ENCODE assay signal across 8 cellular contexts in the genomic region with DNA sequence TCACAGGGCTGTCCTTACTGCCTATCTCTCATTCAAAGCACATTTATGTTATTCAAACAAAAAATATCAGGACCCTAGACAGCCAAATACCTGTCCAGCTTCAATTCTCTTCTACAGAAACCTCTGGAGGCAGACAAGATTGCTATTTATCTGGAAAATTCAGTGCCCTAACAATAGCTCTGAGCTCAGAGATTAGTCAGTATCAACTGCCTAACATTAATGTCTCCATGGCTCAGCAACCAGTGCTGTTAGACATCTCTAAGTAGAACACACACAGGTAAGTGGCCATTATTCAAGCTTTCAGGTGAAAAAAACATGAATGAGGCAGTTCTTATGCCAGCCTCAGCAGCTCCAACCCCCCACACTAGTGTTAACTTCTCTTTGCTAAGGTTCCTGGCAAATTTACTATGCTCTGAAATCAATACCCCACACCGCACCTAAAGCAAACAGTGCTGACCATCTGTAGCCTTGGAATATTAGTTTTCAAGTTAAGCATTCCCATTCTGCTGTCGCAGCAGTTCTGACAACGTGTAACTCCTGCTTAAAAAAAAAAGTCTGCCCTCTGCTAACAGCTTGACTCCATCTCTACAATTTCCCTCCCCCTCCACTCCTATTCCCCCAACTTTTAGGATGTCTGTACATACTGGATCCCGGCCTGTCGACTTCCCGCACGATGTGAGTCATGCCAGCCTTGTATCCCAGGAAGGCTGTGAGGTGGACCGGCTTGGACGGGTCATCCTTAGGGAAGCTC. TPM values are rescaled to one million over a fixed set of nuclear protein-coding genes. Genes with fewer than 3 reads are reported as not detected.
DNase-seq lines count a peak whose midpoint lies in the region; ATAC-seq, FAIRE-seq and TF ChIP-seq lines count a peak whose summit lies in the region.

No MANE protein-coding gene starts in this region.

- peak overlapping the region; percentile 99 for H3K4me2 ChIP-seq in K562 (ENCODE audit: insufficient read depth, low read length)

- H3K27me3 Mint-ChIP-seq in stimulated activated naive CD8-positive, alpha-beta T cell treated with anti-CD3 and anti-CD28 coated beads, Interleukin-15, Interleukin-2, amounts not matched to agents 100 ng/mL and 50 ng/mL, for 24 hours = peaks cover 4% of the 10 kb centered on the region

- H3K36me3 ChIP-seq in K562 (ENCODE audit: control insufficient read depth, insufficient read depth, low read length) = peaks cover 60% of the 10 kb centered on the region

- POLR2A ChIA-PET in K562 (lab: Yijun Ruan, JAX) = interaction anchor here (0.5 to 7.1 kb wide), 55 partner anchors 7 to 726 kb away, joined by 3 to 136 read pairs (median 5); a partner anchor contains a TSS

- H3K9me1 ChIP-seq in K562 (ENCODE audit: control insufficient read depth, insufficient read depth, low read length) = peaks cover 2% of the 10 kb centered on the region

- H3K27ac ChIP-seq in K562 (ENCODE audit: extremely low read depth, low read depth, low read length) = peak overlapping the region; percentile 86

- peaks cover 69% of the 10 kb centered on the region for H3K36me3 Mint-ChIP-seq in stimulated activated naive CD8-positive, alpha-beta T cell treated with anti-CD3 and anti-CD28 coated beads, Interleukin-15, Interleukin-2, amounts not matched to agents 100 ng/mL and 50 ng/mL, for 24 hours (ENCODE audit: low read depth)

- in situ Hi-C loops in K562 (cut with MboI) = no loop called here

- CTCF ChIA-PET in K562 (lab: Yijun Ruan, JAX; ENCODE audit: low intra/inter-chr PET ratio) = interaction anchor here (1.4 kb wide), 1 partner anchor 148 kb away, joined by 7 read pairs; no protein-coding TSS in a partner anchor

- no peak; the same call in 1 of the 2 replicates for TF ChIP-seq POLR2A in K562 (conservative IDR thresholded peaks at IDR 0.05)

- no peak for DNase-seq in stimulated activated naive CD8-positive, alpha-beta T cell treated with anti-CD3 and anti-CD28 coated beads, Interleukin-15, Interleukin-2, amounts not matched to agents 100 U/mL and 50 U/mL, for 24 hours
- no peak for DNase-seq in K562 (ENCODE audit: extremely low read depth in 1 of 4, low spot score in 3 of 4)
- DNase-seq in lung microvascular endothelial cell (ENCODE audit: low read depth in 2 of 2) = peak; percentile 35 to 66
- DNase-seq in SKM-1 treated with dmso at 0.1 percent for 144 hours (lab: John Stamatoyannopoulos, UW; ENCODE audit: unreplicated experiment) = no peak
- DNase-seq in NCI-H1930 (lab: John Stamatoyannopoulos, UW) = no peak

- peak overlapping the region; percentile 99 for H3K4me3 Mint-ChIP-seq in stimulated activated naive CD8-positive, alpha-beta T cell treated with anti-CD3 and anti-CD28 coated beads, Interleukin-15, Interleukin-2, amounts not matched to agents 100 ng/mL and 50 ng/mL, for 24 hours

- TF ChIP-seq EP300 in K562 (IDR thresholded peaks at IDR 0.05; ENCODE audit: low read length) = no peak

- no peak overlapping the region for H2AFZ ChIP-seq in K562 (ENCODE audit: low read depth, low read length)

- peaks cover 15 to 33% of the 10 kb centered on the region in 2 experiments; a peak in 4 of 5 replicates for H3K4me1 ChIP-seq in K562 (replicated peaks in 1 of 2; ENCODE audit: control insufficient read depth in 2 of 2, insufficient read depth in 2 of 2, low read length in 2 of 2)

- peaks cover 67% of the 10 kb centered on the region for H3K79me2 ChIP-seq in K562 (ENCODE audit: control insufficient read depth, insufficient read depth, low read length)

- no peak for TF ChIP-seq RAD21 in K562 (CRISPR knock-in tag; conservative IDR thresholded peaks at IDR 0.05 in 1 of 2, IDR thresholded peaks at IDR 0.05 in 1 of 2)

- no peaks in the 10 kb centered on the region for H3K9me3 ChIP-seq in K562 (replicated peaks; ENCODE audit: control insufficient read depth, insufficient read depth, low read depth, low read length)

- no TSS peak for BruUV-seq in K562 (replicated peaks; lab: Mats Ljungman, UMichigan)

- FAIRE-seq in K562 (lab: Jason Lieb, UNC) = no peak

- intact Hi-C loops in K562 (cut with micrococcal nuclease) = loop anchor here (2.0 kb wide), 1 partner anchor 203 kb away; a partner anchor contains a TSS

- H3K9me3 Mint-ChIP-seq in stimulated activated naive CD8-positive, alpha-beta T cell treated with anti-CD3 and anti-CD28 coated beads, Interleukin-15, Interleukin-2, amounts not matched to agents 100 ng/mL and 50 ng/mL, for 24 hours = no peaks in the 10 kb centered on the region

- no peak for ATAC-seq in stimulated activated naive CD8-positive, alpha-beta T cell treated with anti-CD3 and anti-CD28 coated beads, Interleukin-15, Interleukin-2, amounts not matched to agents 100 U/mL and 50 U/mL, for 24 hours
- no peak for ATAC-seq in K562
- no peak for ATAC-seq in GM19452 (IDR thresholded peaks at IDR 0.05; ENCODE audit: unreplicated experiment)
- ATAC-seq in HG03378 (IDR thresholded peaks at IDR 0.05; ENCODE audit: unreplicated experiment) = no peak

- no peaks in the 10 kb centered on the region for H3K27me3 ChIP-seq in K562 (ENCODE audit: control insufficient read depth in 2 of 2, insufficient read depth in 2 of 2, low read length in 2 of 2)

- peak overlapping the region; percentile 100 for H3K27ac Mint-ChIP-seq in stimulated activated naive CD8-positive, alpha-beta T cell treated with anti-CD3 and anti-CD28 coated beads, Interleukin-15, Interleukin-2, amounts not matched to agents 100 ng/mL and 50 ng/mL, for 24 hours

- H3K9ac ChIP-seq in K562 (ENCODE audit: insufficient read depth in 1 of 2, low read depth in 2 of 2, low read length in 2 of 2) = peak overlapping the region; percentile 96 to 100

- H4K20me1 ChIP-seq in K562 (replicated peaks; ENCODE audit: control insufficient read depth, insufficient read depth, low read length) = peaks cover 60% of the 10 kb centered on the region

- H3K4me1 Mint-ChIP-seq in stimulated activated naive CD8-positive, alpha-beta T cell treated with anti-CD3 and anti-CD28 coated beads, Interleukin-15, Interleukin-2, amounts not matched to agents 100 ng/mL and 50 ng/mL, for 24 hours (ENCODE audit: low read depth) = peaks cover 65% of the 10 kb centered on the region

- TF ChIP-seq CTCF in K562 (IDR thresholded peaks at IDR 0.05 in 2 of 3, conservative IDR thresholded peaks at IDR 0.05 in 1 of 3; ENCODE audit: insufficient read depth in 2 of 3, low read depth in 1 of 3, low read length in 3 of 3) = no peak

- 2% methylated on average over 7 of the region's 9 CpGs for WGBS in K562 (ENCODE audit: insufficient coverage, low coverage, missing lambda C conversion rate)

- H3K4me3 ChIP-seq in K562 = peak overlapping the region; percentile 69

TF ChIP-seq in K562, 482 proteins besides CTCF, POLR2A, EP300 and RAD21 (continues in another document):
- no peak for TF ChIP-seq POU5F1 (IDR thresholded peaks at IDR 0.05; ENCODE audit: borderline replicate concordance, low read depth, low read length, partially characterized antibody)
- TF ChIP-seq LCOR (CRISPR knock-in tag; IDR thresholded peaks at IDR 0.05) = no peak
- peak; percentile 19; the same call in 1 of the 2 replicates for TF ChIP-seq SUPT5H (IDR thresholded peaks at IDR 0.05)
- no peak for TF ChIP-seq KLF6 (CRISPR knock-in tag; IDR thresholded peaks at IDR 0.05; ENCODE audit: borderline replicate concordance)
- 0 out of 2 replicates have a peak, but pooled peaks have one; percentile 24 for TF ChIP-seq LARP7 (IDR thresholded peaks at IDR 0.05)
- TF ChIP-seq ZNF316 (IDR thresholded peaks at IDR 0.05) = peak; percentile 78
- TF ChIP-seq C11orf30 (IDR thresholded peaks at IDR 0.05; ENCODE audit: low read depth) = peak; percentile 47

RNA-seq across cellular contexts. Expression of a gene that starts 1.5 kb away (rescaled TPM):
- total RNA-seq in K562 (2011; cell fraction: chromatin; rRNA removed; ENCODE audit: low replicate concordance) = 772 and 1,506 TPM in 2 replicates
- total RNA-seq in K562 (2011; cell fraction: nucleolus; rRNA removed) = 1,570 and 1,591 TPM in 2 replicates
- 1,390 and 1,690 TPM in 2 replicates for total RNA-seq in K562 (2011; cell fraction: nucleoplasm; rRNA removed)
- total RNA-seq in K562 (2014; rRNA removed) = 2,245 and 2,417 TPM in 2 replicates
- 1,384 and 1,624 TPM in 2 replicates for total RNA-seq in K562 (2014; rRNA removed; fragmentation: Illumina TruSeq; extraction: Trizol)
- 1,989 and 2,037 TPM in 2 replicates for total RNA-seq in K562 (2015; rRNA removed; fragmentation: Illumina TruSeq; extraction: Trizol)
- 1,960 and 1,995 TPM in 2 replicates for total RNA-seq in K562 (2021)
- polyA plus RNA-seq in K562 (2011; rRNA removed) = 3,220 and 3,989 TPM in 2 replicates
- polyA plus RNA-seq in K562 (2011; cell fraction: cytosol; rRNA removed) = 4,199 and 5,450 TPM in 2 replicates
- polyA plus RNA-seq in K562 (2011; cell fraction: nucleus; rRNA removed) = 2,091 and 2,598 TPM in 2 replicates
- 3,035 and 4,256 TPM in 2 replicates for polyA plus RNA-seq in K562 (2012)
- polyA plus RNA-seq in K562 (2014; fragmentation: Illumina TruSeq; extraction: Trizol) = 2,565 and 2,747 TPM in 2 replicates
- polyA plus RNA-seq in K562 (2014; fragmentation: Nextera tagmentation; extraction: Ambion mirVana) = 1,000 to 10,000 TPM; 3,338 to 4,066 TPM
- polyA plus RNA-seq in K562 (2014; rRNA removed) = 2,749 and 3,057 TPM in 2 replicates
- polyA minus RNA-seq in K562 (2011; rRNA and poly(A)+ RNA removed) = 1,664 and 1,688 TPM in 2 replicates
- 1,079 and 1,282 TPM in 2 replicates for polyA minus RNA-seq in K562 (2011; cell fraction: cytosol; rRNA and poly(A)+ RNA removed)
- polyA minus RNA-seq in K562 (2011; cell fraction: nucleus; rRNA and poly(A)+ RNA removed) = 554 and 1,072 TPM in 2 replicates
- total RNA-seq in lung microvascular endothelial cell = 2,451 and 3,005 TPM in 2 replicates

RNA-seq across cellular contexts. Expression of a gene that starts 31.9 kb away (rescaled TPM):
- 9.8 and 30.7 TPM in 2 replicates for total RNA-seq in K562 (2011; cell fraction: chromatin; rRNA removed; ENCODE audit: low replicate concordance)
- total RNA-seq in K562 (2011; cell fraction: nucleolus; rRNA removed) = 20.4 and 25.8 TPM in 2 replicates
- 17.7 and 21.5 TPM in 2 replicates for total RNA-seq in K562 (2011; cell fraction: nucleoplasm; rRNA removed)
- total RNA-seq in K562 (2014; rRNA removed) (3.6 and 6.9 TPM in 2 replicates), K562 (2014; rRNA removed; fragmentation: Illumina TruSeq; extraction: Trizol) (1.4 and 2.1 TPM in 2 replicates), K562 (2015; rRNA removed; fragmentation: Illumina TruSeq; extraction: Trizol) (3.2 and 3.3 TPM in 2 replicates), K562 (2021) (12.5 and 13.6 TPM in 2 replicates), lung microvascular endothelial cell (under 0.01 and 0.44 TPM in 2 replicates)
- polyA plus RNA-seq in K562 (2011; rRNA removed) (10.6 and 16.2 TPM in 2 replicates), K562 (2014; fragmentation: Illumina TruSeq; extraction: Trizol) (5.5 and 10.0 TPM in 2 replicates), K562 (2014; fragmentation: Nextera tagmentation; extraction: Ambion mirVana) (1 to 10 TPM; 1.8 to 2.3 TPM), K562 (2014; rRNA removed) (13.7 and 15.9 TPM in 2 replicates)
- polyA plus RNA-seq in K562 (2011; cell fraction: cytosol; rRNA removed) = 20.6 and 62.9 TPM in 2 replicates
- 38.1 and 50.4 TPM in 2 replicates for polyA plus RNA-seq in K562 (2011; cell fraction: nucleus; rRNA removed)
- 11.2 and 11.6 TPM in 2 replicates for polyA plus RNA-seq in K562 (2012)
- polyA minus RNA-seq in K562 (2011; rRNA and poly(A)+ RNA removed) = 3.3 and 3.6 TPM in 2 replicates
- polyA minus RNA-seq in K562 (2011; cell fraction: cytosol; rRNA and poly(A)+ RNA removed) = 10.2 and 12.4 TPM in 2 replicates
- 10.4 and 13.6 TPM in 2 replicates for polyA minus RNA-seq in K562 (2011; cell fraction: nucleus; rRNA and poly(A)+ RNA removed)

Comparison
In these comparisons a context has a peak if more than half of its experiments do, and no peak if none do; other contexts are left out.
1. DNase-seq: peak in lung microvascular endothelial cell (2 of 2); none in stimulated activated naive CD8-positive, alpha-beta T cell treated with anti-CD3 and anti-CD28 coated beads, Interleukin-15, Interleukin-2, amounts not matched to agents 100 U/mL and 50 U/mL, for 24 hours (single experiment), K562 (0 of 4), SKM-1 treated with dmso at 0.1 percent for 144 hours (single experiment) and NCI-H1930 (0 of 2).